ENCODE assay signal across 26 cellular contexts in the genomic region with DNA sequence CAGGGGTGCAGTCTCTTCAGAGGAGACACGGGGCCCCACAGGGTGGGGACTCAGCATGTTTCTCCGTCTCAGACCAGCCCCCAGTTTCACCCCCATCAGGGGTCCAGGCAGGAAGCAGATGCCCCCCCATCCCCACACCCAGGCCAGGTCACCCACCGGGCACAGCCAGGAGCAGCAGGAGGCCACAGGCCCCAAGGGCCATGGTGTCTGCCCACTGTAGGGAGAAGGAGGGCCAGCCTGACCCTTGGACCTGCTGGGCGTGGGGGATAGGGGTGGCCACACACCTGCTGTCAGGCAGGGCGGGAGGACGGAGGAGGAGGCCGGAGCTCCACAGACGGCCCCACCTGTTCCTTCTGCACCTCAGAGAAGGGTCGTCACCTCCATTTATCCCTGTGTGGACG. TPM values are rescaled to one million over a fixed set of nuclear protein-coding genes. Genes with fewer than 3 reads are reported as not detected.
DNase-seq lines count a peak whose midpoint lies in the region; ATAC-seq, FAIRE-seq and TF ChIP-seq lines count a peak whose summit lies in the region.
"Had no signal": no experiment of that assay in that cellular context is flagged by ENCODE, and none has a peak within 500 bp of the region (broad histone marks: within the 10 kb centered on the region; RNA-seq: fewer than 3 reads in every experiment).

A gene (minus strand): TSS at position 218 of the 401 bp plus-strand sequence. CDS start 16 bp downstream, at position 202.

- in situ Hi-C loops in HepG2 (cut with HindIII; ENCODE audit: extremely low pct_ligation_motif_present, low pct_unique_long_range_greater_than_20kb) = no loop called here
- in situ Hi-C loops in brain microvascular endothelial cell (cut with HindIII; ENCODE audit: low pct_ligation_motif_present, low sequenced_read_pairs) = no loop called here

- H3K4me3 Mint-ChIP-seq in natural killer cell treated with Interleukin-12 subunit alpha and Interleukin-12 subunit beta and Interleukin-15 and Interleukin-18, amount 100 ng/mL, for 72 hours = no peak within 1 kb of the TSS
- no peak within 1 kb of the TSS for H3K4me3 Mint-ChIP-seq in activated CD4-positive, alpha-beta T cell treated with anti-CD3 and anti-CD28 coated beads, Interleukin-2, amount 10 ng/mL, durations not matched to agents 7 days and 5 days
- H3K4me3 Mint-ChIP-seq: CD4-positive, alpha-beta T cell; IgD-negative memory B cell had no signal

- no peaks in the 10 kb centered on the region for H3K27me3 Mint-ChIP-seq in natural killer cell treated with Interleukin-12 subunit alpha and Interleukin-12 subunit beta and Interleukin-15 and Interleukin-18, amount 100 ng/mL, for 72 hours
- no peaks in the 10 kb centered on the region for H3K27me3 Mint-ChIP-seq in activated CD4-positive, alpha-beta T cell treated with anti-CD3 and anti-CD28 coated beads, Interleukin-2, amount 10 ng/mL, durations not matched to agents 7 days and 5 days

- H3K27ac ChIP-seq in A549 (peak within 1 kb of the TSS; percentile 45 to 77; a peak in 4 of 6 replicates), colonic mucosa (no peak within 1 kb of the TSS), HepG2 (ENCODE audit: extremely low read length, insufficient read depth, low read length) (no peak within 1 kb of the TSS), sigmoid colon (peak within 1 kb of the TSS; percentile 11 to 76 (median 70)), brain microvascular endothelial cell (no peak within 1 kb of the TSS)
- H3K27ac ChIP-seq: GM23248 had no signal

- H3K27me3 ChIP-seq in colonic mucosa (no peaks in the 10 kb centered on the region), HepG2 (ENCODE audit: control insufficient read depth in 1 of 2, insufficient read depth in 2 of 2, low read length in 2 of 2) (peaks cover 10 to 44% of the 10 kb centered on the region in 2 experiments; a peak in 4 of 5 replicates), sigmoid colon (no peaks in the 10 kb centered on the region), brain microvascular endothelial cell (replicated peaks) (no peaks in the 10 kb centered on the region)
- H3K27me3 ChIP-seq: MG63 had no signal

- H3K79me2 ChIP-seq in HepG2 (ENCODE audit: insufficient read depth, low read length) = no peaks in the 10 kb centered on the region

- H4K20me1 ChIP-seq in HepG2 (ENCODE audit: insufficient read depth, low read length) = no peaks in the 10 kb centered on the region

- FAIRE-seq in A549 (lab: Jason Lieb, UNC) (no peak), HepG2 (lab: Jason Lieb, UNC) (no peak)

- H3K4me1 ChIP-seq in A549 = peaks cover 20% of the 10 kb centered on the region
- H3K4me1 ChIP-seq in colonic mucosa = no peaks in the 10 kb centered on the region
- peaks cover 10% of the 10 kb centered on the region for H3K4me1 ChIP-seq in HepG2 (ENCODE audit: insufficient read depth, low read length)
- peaks cover 0 to 25% (median 16%) of the 10 kb centered on the region in 4 donors for H3K4me1 ChIP-seq in sigmoid colon
- H3K4me1 ChIP-seq: BE2C, Caco-2 had no signal

- 0 out of 3 replicates have a peak within 1 kb of the TSS, but pooled peaks have one; percentile 1 for H3K4me2 ChIP-seq in A549
- H3K4me2 ChIP-seq in HepG2 (ENCODE audit: low read depth, low read length) = no peak within 1 kb of the TSS

- no TSS peak for BruUV-seq in HepG2 (replicated peaks; lab: Mats Ljungman, UMichigan)

- intact Hi-C loops in colonic mucosa (cut with DNase I) (no loop called here), HepG2 (cut with micrococcal nuclease; ENCODE audit: unreplicated experiment) (no loop called here), sigmoid colon (cut with DNase I) (no loop called here)

- H3K9me3 ChIP-seq in A549 (no peaks in the 10 kb centered on the region), colonic mucosa (no peaks in the 10 kb centered on the region), HepG2 (ENCODE audit: low read length) (no peaks in the 10 kb centered on the region), sigmoid colon (no peaks in the 10 kb centered on the region)
- H3K9me3 ChIP-seq: BE2C, Caco-2, MG63 had no signal

- no peaks in the 10 kb centered on the region for H3K36me3 ChIP-seq in colonic mucosa
- no peaks in the 10 kb centered on the region for H3K36me3 ChIP-seq in HepG2 (replicated peaks in 1 of 2; ENCODE audit: control insufficient read depth in 1 of 2, insufficient read depth in 2 of 2, low read length in 2 of 2)
- H3K36me3 ChIP-seq in sigmoid colon = peaks cover 3 to 17% (median 11%) of the 10 kb centered on the region in 4 donors
- no peaks in the 10 kb centered on the region for H3K36me3 ChIP-seq in brain microvascular endothelial cell (replicated peaks)
- H3K36me3 ChIP-seq: BE2C, MG63 had no signal

- no peak within 1 kb of the TSS for H3K27ac Mint-ChIP-seq in natural killer cell treated with Interleukin-12 subunit alpha and Interleukin-12 subunit beta and Interleukin-15 and Interleukin-18, amount 100 ng/mL, for 72 hours
- H3K27ac Mint-ChIP-seq in activated CD4-positive, alpha-beta T cell treated with anti-CD3 and anti-CD28 coated beads, Interleukin-2, amount 10 ng/mL, durations not matched to agents 7 days and 5 days = no peak within 1 kb of the TSS
- H3K27ac Mint-ChIP-seq: CD4-positive, alpha-beta T cell; IgD-negative memory B cell had no signal

- ATAC-seq in A549 = peak in 1 of 2 experiments; percentile 12; a peak in 2 of 6 replicates
- peak; percentile 20; the same call in 2 of the 3 replicates for ATAC-seq in HepG2
- no peak for ATAC-seq in natural killer cell treated with Interleukin-12 subunit alpha and Interleukin-12 subunit beta and Interleukin-15 and Interleukin-18, amount 100 ng/mL, for 72 hours

- H3K9ac ChIP-seq in colonic mucosa (ENCODE audit: low read depth in 2 of 2, low read length in 2 of 2) (no peak within 1 kb of the TSS), HepG2 (ENCODE audit: insufficient read depth, low read depth, low read length) (no peak within 1 kb of the TSS)
- H3K9ac ChIP-seq: GM23248 had no signal

- no peaks in the 10 kb centered on the region for H3K9me3 Mint-ChIP-seq in natural killer cell treated with Interleukin-12 subunit alpha and Interleukin-12 subunit beta and Interleukin-15 and Interleukin-18, amount 100 ng/mL, for 72 hours
- H3K9me3 Mint-ChIP-seq in activated CD4-positive, alpha-beta T cell treated with anti-CD3 and anti-CD28 coated beads, Interleukin-2, amount 10 ng/mL, durations not matched to agents 7 days and 5 days = no peaks in the 10 kb centered on the region
- H3K9me3 Mint-ChIP-seq: CD4-positive, alpha-beta T cell; IgD-negative memory B cell had no signal

- H3K36me3 Mint-ChIP-seq in natural killer cell treated with Interleukin-12 subunit alpha and Interleukin-12 subunit beta and Interleukin-15 and Interleukin-18, amount 100 ng/mL, for 72 hours = no peaks in the 10 kb centered on the region
- H3K36me3 Mint-ChIP-seq in activated CD4-positive, alpha-beta T cell treated with anti-CD3 and anti-CD28 coated beads, Interleukin-2, amount 10 ng/mL, durations not matched to agents 7 days and 5 days (ENCODE audit: low read depth) = no peaks in the 10 kb centered on the region
- H3K36me3 Mint-ChIP-seq: IgD-negative memory B cell had no signal

- TF ChIP-seq POLR2A in A549 (IDR thresholded peaks at IDR 0.05; ENCODE audit: low read length) = no peak
- TF ChIP-seq POLR2A in HepG2 (IDR thresholded peaks at IDR 0.05; ENCODE audit: insufficient read depth in 1 of 2, low read depth in 2 of 2, low read length in 2 of 2) = no peak
- no peak for TF ChIP-seq POLR2A in sigmoid colon (IDR thresholded peaks at IDR 0.05)

- H3K4me3 ChIP-seq in A549 = no peak within 1 kb of the TSS
- H3K4me3 ChIP-seq in colonic mucosa = no peak within 1 kb of the TSS
- H3K4me3 ChIP-seq in HepG2 (replicated peaks in 1 of 3; ENCODE audit: insufficient read depth in 1 of 3, low read depth in 2 of 3, low read length in 3 of 3) = no peak within 1 kb of the TSS
- no peak within 1 kb of the TSS for H3K4me3 ChIP-seq in sigmoid colon
- H3K4me3 ChIP-seq in brain microvascular endothelial cell (ENCODE audit: low read depth, low read length) = no peak within 1 kb of the TSS
- H3K4me3 ChIP-seq: GM23248, MG63 had no signal

- CTCF ChIA-PET in A549 (lab: Yijun Ruan, JAX) = interaction anchor here (1.0 to 1.3 kb wide), 3 partner anchors 63 to 168 kb away, joined by 3 to 5 read pairs (median 3); no protein-coding TSS in a partner anchor
- CTCF ChIA-PET in HepG2 (lab: Yijun Ruan, JAX; ENCODE audit: low intra/inter-chr PET ratio, low total read pairs) = no interaction called here
- CTCF ChIA-PET in activated CD4-positive, alpha-beta T cell treated with anti-CD3 and anti-CD28 coated beads, Interleukin-2, amount 10 ng/mL, durations not matched to agents 7 days and 5 days (lab: Charles Lee) = no interaction called here

- TF ChIP-seq RAD21 in A549 (conservative IDR thresholded peaks at IDR 0.05 in 1 of 2, IDR thresholded peaks at IDR 0.05 in 1 of 2) (no peak), HepG2 (CRISPR knock-in tag; IDR thresholded peaks at IDR 0.05) (no peak)

- POLR2A ChIA-PET in A549 (lab: Yijun Ruan, JAX) = no interaction called here
- POLR2A ChIA-PET in HepG2 (lab: Yijun Ruan, JAX) = interaction anchor here (0.6 kb wide), 1 partner anchor 18 kb away, joined by 4 read pairs; no protein-coding TSS in a partner anchor
- POLR2A ChIA-PET in activated CD4-positive, alpha-beta T cell treated with anti-CD3 and anti-CD28 coated beads, Interleukin-2, amount 10 ng/mL, durations not matched to agents 7 days and 5 days (lab: Charles Lee) = no interaction called here

- 59% methylated on average over 5 of the region's 10 CpGs for WGBS in A549 (ENCODE audit: missing lambda C conversion rate)
- WGBS in HepG2 (ENCODE audit: low lambda C conversion rate) = no CpG with 5 or more reads among the region's 10 CpGs
- 24 to 55% methylated on average over 10 of the region's 10 CpGs for WGBS in sigmoid colon, 2 donors

- TF ChIP-seq EP300 in A549 (IDR thresholded peaks at IDR 0.05) = no peak
- TF ChIP-seq EP300 in HepG2 (IDR thresholded peaks at IDR 0.05; ENCODE audit: low read depth in 2 of 2, low read length in 2 of 2) = no peak
- no peak for TF ChIP-seq EP300 in HepG2 (CRISPR knock-in tag; IDR thresholded peaks at IDR 0.05; ENCODE audit: borderline replicate concordance)
- no peak for TF ChIP-seq EP300 in sigmoid colon (IDR thresholded peaks at IDR 0.05)

- no peak for TF ChIP-seq CTCF in A549 (IDR thresholded peaks at IDR 0.05)
- TF ChIP-seq CTCF in colonic mucosa (IDR thresholded peaks at IDR 0.05) = no peak
- TF ChIP-seq CTCF in HepG2 (CRISPR knock-in tag; IDR thresholded peaks at IDR 0.05) = no peak
- TF ChIP-seq CTCF in sigmoid colon (IDR thresholded peaks at IDR 0.05) = no peak
- TF ChIP-seq CTCF in brain microvascular endothelial cell (IDR thresholded peaks at IDR 0.05; ENCODE audit: low read depth, low read length, missing control alignments) = no peak

- no peak within 1 kb of the TSS for H2AFZ ChIP-seq in HepG2 (ENCODE audit: low read length)
- H2AFZ ChIP-seq: GM23248 had no signal

- H3K4me1 Mint-ChIP-seq in natural killer cell treated with Interleukin-12 subunit alpha and Interleukin-12 subunit beta and Interleukin-15 and Interleukin-18, amount 100 ng/mL, for 72 hours (ENCODE audit: low read depth in 2 of 2) = no peaks in the 10 kb centered on the region
- H3K4me1 Mint-ChIP-seq in activated CD4-positive, alpha-beta T cell treated with anti-CD3 and anti-CD28 coated beads, Interleukin-2, amount 10 ng/mL, durations not matched to agents 7 days and 5 days = no peaks in the 10 kb centered on the region
- H3K4me1 Mint-ChIP-seq: IgD-negative memory B cell had no signal

- DNase-seq in A549 (ENCODE audit: low read depth in 1 of 2, low spot score in 1 of 2) (no peak), colonic mucosa (peak; percentile 27), HepG2 (ENCODE audit: low spot score) (no peak), sigmoid colon (no peak), NCI-H2227 (lab: John Stamatoyannopoulos, UW; ENCODE audit: unreplicated experiment) (no peak), brain microvascular endothelial cell (no peak)
- no peak for DNase-seq in natural killer cell treated with Interleukin-12 subunit alpha and Interleukin-12 subunit beta and Interleukin-15 and Interleukin-18, amount 100 ng/mL, for 72 hours (ENCODE audit: low spot score)
- DNase-seq in activated CD4-positive, alpha-beta T cell treated with anti-CD3 and anti-CD28 coated beads, Interleukin-2, amount 10 ng/mL, durations not matched to agents 7 days and 5 days = no peak
- DNase-seq: 8988T; BE2C; Caco-2; CD4-positive, alpha-beta T cell; DMS153; GF-D8; GM23248; HCEC 1CT; Karpas-422; NCI-H1048; NCI-H1436 treated with DMSO at 0.1 percent for 48 hours; NCI-H2029; NCI-H2171; NCI-H446; NCI-H526 treated with DMSO at 0.1 percent for 48 hours; SHP77 had no signal

RNA-seq across cellular contexts. Expression of the gene that starts here (rescaled TPM):
- not detected in 2 replicates for polyA plus RNA-seq in A549 (2011; rRNA removed)
- 0.13 and 0.14 TPM in 2 replicates for polyA plus RNA-seq in A549 (2012; cell fraction: cytosol; rRNA removed)
- polyA plus RNA-seq in A549 (2012; cell fraction: nucleus; rRNA removed) = 0.23 TPM in 2 replicates
- 0.08 TPM in 1 of 3 replicates, not detected in the others for polyA plus RNA-seq in A549 (2017; fragmentation: RNase III; extraction: RNeasy Plus Mini Kit Qiagen cat#74134 plus additional on column Dnase treatment)
- polyA minus RNA-seq in A549 (2011; rRNA and poly(A)+ RNA removed) = not detected in 2 replicates
- total RNA-seq in colonic mucosa = 10 to 100 TPM; 32.6 to 34.3 TPM
- total RNA-seq in HepG2 (2016; rRNA removed; fragmentation: Illumina TruSeq; extraction: Trizol) = not detected in 2 replicates
- total RNA-seq in HepG2 (2016; cell fraction: cytosol; rRNA removed; fragmentation: Illumina TruSeq; extraction: Trizol; ENCODE audit: low read depth) = not detected in 2 replicates
- not detected in 2 replicates for total RNA-seq in HepG2 (2016; cell fraction: insoluble cytoplasmic fraction; rRNA removed; fragmentation: Illumina TruSeq; extraction: Trizol)
- total RNA-seq in HepG2 (2016; cell fraction: membrane; rRNA removed; fragmentation: Illumina TruSeq; extraction: Trizol) = not detected in 2 replicates
- total RNA-seq in HepG2 (2016; cell fraction: nucleus; rRNA removed; fragmentation: Illumina TruSeq; extraction: Trizol) = not detected in 2 replicates
- not detected in 2 replicates for polyA plus RNA-seq in HepG2 (2011; rRNA removed)
- polyA plus RNA-seq in HepG2 (2011; cell fraction: cytosol; rRNA removed) = 0.04 TPM in 1 of 2 replicates, not detected in the other
- 0.24 and 0.31 TPM in 2 replicates for polyA plus RNA-seq in HepG2 (2011; cell fraction: nucleus; rRNA removed)
- polyA plus RNA-seq in HepG2 (2012) = not detected in 2 replicates
- not detected in 2 replicates for polyA plus RNA-seq in HepG2 (2016; cell fraction: cytosol; fragmentation: Illumina TruSeq; extraction: Trizol; ENCODE audit: low read depth)
- polyA plus RNA-seq in HepG2 (2016; cell fraction: insoluble cytoplasmic fraction; fragmentation: Illumina TruSeq; extraction: Trizol; ENCODE audit: low read depth) = not detected in 2 replicates
- not detected in 2 replicates for polyA plus RNA-seq in HepG2 (2016; cell fraction: membrane; fragmentation: Illumina TruSeq; extraction: Trizol; ENCODE audit: low read depth)
- not detected in 2 replicates for polyA plus RNA-seq in HepG2 (2016; cell fraction: nucleus; fragmentation: Illumina TruSeq; extraction: Trizol; ENCODE audit: insufficient read depth, low read depth)
- not detected in 2 replicates for polyA minus RNA-seq in HepG2 (2011; rRNA and poly(A)+ RNA removed; ENCODE audit: low replicate concordance)
- polyA minus RNA-seq in HepG2 (2011; cell fraction: cytosol; rRNA and poly(A)+ RNA removed) = not detected in 2 replicates
- not detected in 2 replicates for polyA minus RNA-seq in HepG2 (2011; cell fraction: nucleus; rRNA and poly(A)+ RNA removed)
- total RNA-seq in sigmoid colon = 1 to 10 TPM in 1 of 4 donors, not detected in 3; 1.4 TPM
- polyA plus RNA-seq in sigmoid colon = 10 to 100 TPM; 21.5 to 73.9 (median 59.9) TPM
- total RNA-seq in natural killer cell treated with Interleukin-12 subunit alpha and Interleukin-12 subunit beta and Interleukin-15 and Interleukin-18, amount 100 ng/mL, for 72 hours = 1 to 10 TPM in 1 of 2 donors, not detected in 1; 1.3 TPM
- total RNA-seq in activated CD4-positive, alpha-beta T cell treated with anti-CD3 and anti-CD28 coated beads, Interleukin-2, amount 10 ng/mL, durations not matched to agents 7 days and 5 days = not detected
- total RNA-seq: Caco-2; CD4-positive, alpha-beta T cell; GM23248 had no signal
- polyA plus RNA-seq: GM23248, IgD-negative memory B cell had no signal

Comparison
In these comparisons a context has a peak if more than half of its experiments do, and no peak if none do; other contexts are left out.
1. RNA of the gene that starts here (total RNA-seq): 32.6 to 34.3 TPM in colonic mucosa; 1.3 TPM in natural killer cell treated with Interleukin-12 subunit alpha and Interleukin-12 subunit beta and Interleukin-15 and Interleukin-18, amount 100 ng/mL, for 72 hours, 1.4 TPM in sigmoid colon, not detected in HepG2 and not detected in activated CD4-positive, alpha-beta T cell treated with anti-CD3 and anti-CD28 coated beads, Interleukin-2, amount 10 ng/mL, durations not matched to agents 7 days and 5 days; every median in the first group is over 10 times any median in the second.
2. RNA of the gene that starts here (polyA plus RNA-seq): 21.5 to 73.9 TPM in sigmoid colon; 0.08 to 0.23 TPM in A549 and 0.04 to 0.31 TPM in HepG2; every median in the first group is over 10 times any median in the second.
3. Peak in ATAC-seq in HepG2; RNA of the gene not detected or under 1 TPM.
4. H3K27ac ChIP-seq: peak in A549 (2 of 2) and sigmoid colon (4 of 4); none in colonic mucosa (single experiment), HepG2 (single experiment) and brain microvascular endothelial cell (single experiment).